In genomic region chr5:152359169-152359568, GRCh38 we compare ENCODE assay signal across 32 cellular contexts. TPM values are rescaled to one million over a fixed set of nuclear protein-coding genes. Genes with fewer than 3 reads are reported as not detected.
"Had no signal": no experiment of that assay in that cellular context is flagged by ENCODE, and none has a peak within 500 bp of the region (broad histone marks: within the 10 kb centered on the region; RNA-seq: fewer than 3 reads in every experiment).

No MANE protein-coding gene starts in this region.

- DNase-seq: stimulated activated CD4-positive, alpha-beta T cell treated with anti-CD3 and anti-CD28 coated beads, Interleukin-2, amount 100 ng/mL, for 48 hours; stimulated activated CD4-positive, alpha-beta T cell treated with anti-CD3 and anti-CD28 coated beads, Interleukin-4, amount 100 ng/mL, for 1 hour; stimulated activated CD4-positive, alpha-beta T cell treated with anti-CD3 and anti-CD28 coated beads, Interleukin-4, amount 100 ng/mL, for 24 hours; stimulated activated CD4-positive, alpha-beta T cell treated with anti-CD3 and anti-CD28 coated beads, Interleukin-4, amount 100 ng/mL, for 4 hours; stimulated activated CD8-positive, alpha-beta memory T cell treated with anti-CD3 and anti-CD28 coated beads, Interleukin-4, amount 100 ng/mL, for 48 hours; stimulated activated naive B cell treated with anti-CD40 and anti-IgM and Interleukin-4, amounts not matched to agents 10 μg/mL and 1 μg/mL and 100 μg/mL, for 72 hours; stimulated activated naive CD4-positive, alpha-beta T cell; stimulated activated naive CD4-positive, alpha-beta T cell treated with Interleukin-2 at 50 U/mL for 16 hours; stimulated activated naive CD8-positive, alpha-beta T cell treated with anti-CD3 and anti-CD28 coated beads, Interleukin-15, amount 100 ng/mL, for 72 hours; stimulated activated naive CD8-positive, alpha-beta T cell treated with anti-CD3 and anti-CD28 coated beads, Interleukin-15, Interleukin-2, amounts not matched to agents 100 U/mL and 50 U/mL, for 24 hours; stomach; substantia nigra; testis; thyroid gland; tibial artery; transverse colon; upper lobe of left lung; upper lobe of right lung; uterus had no signal

- H3K27me3 ChIP-seq: stomach, suprapubic skin, testis, thyroid gland, tibial artery, tibial nerve, transverse colon, upper lobe of left lung, upper lobe of right lung, uterus, vagina had no signal

- H3K9me3 Mint-ChIP-seq: stimulated activated effector memory CD8-positive, alpha-beta T cell treated with anti-CD3 and anti-CD28 coated beads, Interleukin-12 subunit alpha, Interleukin-12 subunit beta, amount 100 ng/mL, for 72 hours; stimulated activated memory B cell treated with anti-CD40 and anti-IgM and Interleukin-4, amounts not matched to agents 10 μg/mL and 1 μg/mL and 100 μg/mL, for 72 hours; stimulated activated naive CD8-positive, alpha-beta T cell treated with anti-CD3 and anti-CD28 coated beads, Interleukin-15, Interleukin-2, amounts not matched to agents 100 ng/mL and 50 ng/mL, for 24 hours; type B pancreatic cell had no signal

- H3K36me3 ChIP-seq: stomach, suprapubic skin, thoracic aorta, thyroid gland, tibial artery, tibial nerve, transverse colon, upper lobe of left lung, upper lobe of right lung, uterus, vagina had no signal

- H3K4me3 Mint-ChIP-seq: stimulated activated effector memory CD8-positive, alpha-beta T cell treated with anti-CD3 and anti-CD28 coated beads, Interleukin-12 subunit alpha, Interleukin-12 subunit beta, amount 100 ng/mL, for 72 hours; stimulated activated memory B cell treated with anti-CD40 and anti-IgM and Interleukin-4, amounts not matched to agents 10 μg/mL and 1 μg/mL and 100 μg/mL, for 72 hours; stimulated activated naive B cell treated with anti-CD40 and anti-IgM and Interleukin-4, amounts not matched to agents 10 μg/mL and 1 μg/mL and 100 μg/mL, for 72 hours; stimulated activated naive CD8-positive, alpha-beta T cell treated with anti-CD3 and anti-CD28 coated beads, Interleukin-15, amount 100 ng/mL, for 72 hours; stimulated activated naive CD8-positive, alpha-beta T cell treated with anti-CD3 and anti-CD28 coated beads, Interleukin-15, Interleukin-2, amounts not matched to agents 100 ng/mL and 50 ng/mL, for 24 hours; type B pancreatic cell had no signal

- H3K27ac Mint-ChIP-seq: stimulated activated effector memory CD8-positive, alpha-beta T cell treated with anti-CD3 and anti-CD28 coated beads, Interleukin-12 subunit alpha, Interleukin-12 subunit beta, amount 100 ng/mL, for 72 hours; stimulated activated memory B cell treated with anti-CD40 and anti-IgM and Interleukin-4, amounts not matched to agents 10 μg/mL and 1 μg/mL and 100 μg/mL, for 72 hours; stimulated activated naive B cell treated with anti-CD40 and anti-IgM and Interleukin-4, amounts not matched to agents 10 μg/mL and 1 μg/mL and 100 μg/mL, for 72 hours; stimulated activated naive CD8-positive, alpha-beta T cell treated with anti-CD3 and anti-CD28 coated beads, Interleukin-15, amount 100 ng/mL, for 72 hours; stimulated activated naive CD8-positive, alpha-beta T cell treated with anti-CD3 and anti-CD28 coated beads, Interleukin-15, Interleukin-2, amounts not matched to agents 100 ng/mL and 50 ng/mL, for 24 hours; type B pancreatic cell had no signal

- ATAC-seq: stimulated activated effector memory CD8-positive, alpha-beta T cell treated with anti-CD3 and anti-CD28 coated beads, Interleukin-12 subunit alpha, Interleukin-12 subunit beta, amount 100 ng/mL, for 72 hours; stimulated activated memory B cell treated with anti-CD40 and anti-IgM and Interleukin-4, amounts not matched to agents 10 μg/mL and 1 μg/mL and 100 μg/mL, for 72 hours; stimulated activated naive B cell treated with anti-CD40 and anti-IgM and Interleukin-4, amounts not matched to agents 10 μg/mL and 1 μg/mL and 100 μg/mL, for 72 hours; stimulated activated naive CD8-positive, alpha-beta T cell treated with anti-CD3 and anti-CD28 coated beads, Interleukin-15, amount 100 ng/mL, for 72 hours; stimulated activated naive CD8-positive, alpha-beta T cell treated with anti-CD3 and anti-CD28 coated beads, Interleukin-15, Interleukin-2, amounts not matched to agents 100 U/mL and 50 U/mL, for 24 hours; upper lobe of right lung had no signal

- H3K4me3 ChIP-seq: stomach, suprapubic skin, testis, thoracic aorta, thyroid gland, tibial artery, tibial nerve, transverse colon, upper lobe of left lung, upper lobe of right lung, uterus, vagina had no signal

- H3K4me1 ChIP-seq: suprapubic skin, testis, tibial artery, tibial nerve, transverse colon, upper lobe of left lung, upper lobe of right lung, uterus, vagina had no signal

- H3K9me3 ChIP-seq: stomach, suprapubic skin, testis, thoracic aorta, thyroid gland, tibial artery, tibial nerve, transverse colon, upper lobe of left lung, upper lobe of right lung, uterus, vagina had no signal

- FAIRE-seq: urothelium cell line had no signal

- H3K27me3 Mint-ChIP-seq: stimulated activated naive B cell treated with anti-CD40 and anti-IgM and Interleukin-4, amounts not matched to agents 10 μg/mL and 1 μg/mL and 100 μg/mL, for 72 hours had no signal

- H3K36me3 Mint-ChIP-seq: stimulated activated effector memory CD8-positive, alpha-beta T cell treated with anti-CD3 and anti-CD28 coated beads, Interleukin-12 subunit alpha, Interleukin-12 subunit beta, amount 100 ng/mL, for 72 hours; stimulated activated memory B cell treated with anti-CD40 and anti-IgM and Interleukin-4, amounts not matched to agents 10 μg/mL and 1 μg/mL and 100 μg/mL, for 72 hours; stimulated activated naive B cell treated with anti-CD40 and anti-IgM and Interleukin-4, amounts not matched to agents 10 μg/mL and 1 μg/mL and 100 μg/mL, for 72 hours; type B pancreatic cell had no signal

- H3K27ac ChIP-seq: stomach, suprapubic skin, testis, thoracic aorta, thyroid gland, tibial artery, tibial nerve, transverse colon, upper lobe of left lung, upper lobe of right lung, uterus, vagina had no signal

- H3K4me1 Mint-ChIP-seq: stimulated activated effector memory CD8-positive, alpha-beta T cell treated with anti-CD3 and anti-CD28 coated beads, Interleukin-12 subunit alpha, Interleukin-12 subunit beta, amount 100 ng/mL, for 72 hours; stimulated activated memory B cell treated with anti-CD40 and anti-IgM and Interleukin-4, amounts not matched to agents 10 μg/mL and 1 μg/mL and 100 μg/mL, for 72 hours; stimulated activated naive B cell treated with anti-CD40 and anti-IgM and Interleukin-4, amounts not matched to agents 10 μg/mL and 1 μg/mL and 100 μg/mL, for 72 hours; stimulated activated naive CD8-positive, alpha-beta T cell treated with anti-CD3 and anti-CD28 coated beads, Interleukin-15, amount 100 ng/mL, for 72 hours had no signal

RNA-seq across cellular contexts. Expression of gene NMUR2, which starts 45.9 kb away (rescaled TPM):
- total RNA-seq: subcutaneous adipose tissue, suprapubic skin, temporal lobe, thoracic aorta, tibial nerve, transverse colon, ureter, urinary bladder, uterus, vagina had no signal
- polyA plus RNA-seq: stomach, urinary bladder had no signal
